Comparison of ENCODE assay signal across 16 cellular contexts in the genomic region with DNA sequence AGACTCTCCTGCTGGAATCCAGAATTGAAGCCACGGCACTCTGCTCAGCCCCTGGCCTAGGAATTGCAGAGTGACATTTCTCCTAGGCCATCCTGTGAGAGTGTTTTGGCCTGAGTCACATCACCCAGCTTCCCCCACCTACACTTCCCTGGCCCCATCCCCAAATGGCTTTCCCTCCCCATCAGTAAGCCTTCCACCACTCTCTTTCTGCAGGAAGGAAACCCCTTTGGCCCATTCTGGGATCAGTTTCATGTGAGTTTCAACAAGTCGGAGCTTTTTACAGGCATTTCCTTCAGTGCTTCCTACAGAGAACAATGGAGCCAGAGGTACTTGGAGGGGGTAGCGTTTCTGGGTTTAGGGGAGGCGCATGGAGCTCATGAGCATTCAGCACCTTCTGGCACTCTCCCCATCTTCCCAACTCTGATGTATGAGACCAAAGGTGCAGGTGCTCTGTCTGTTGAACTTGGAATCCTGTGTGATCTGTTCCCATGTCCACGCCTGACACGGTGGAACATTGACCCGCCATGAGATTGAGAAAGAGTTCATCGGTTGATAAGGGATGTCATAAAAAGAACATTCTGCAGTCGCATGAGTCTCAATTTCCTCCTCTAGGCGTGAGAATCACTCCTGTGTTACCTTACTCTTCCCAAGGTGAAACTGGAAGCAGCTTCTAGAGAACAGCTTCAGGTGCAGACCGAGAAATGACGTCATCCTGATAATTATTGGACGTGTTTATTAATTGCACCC. TPM values are rescaled to one million over a fixed set of nuclear protein-coding genes. Genes with fewer than 3 reads are reported as not detected.
DNase-seq lines count a peak whose midpoint lies in the region; ATAC-seq and TF ChIP-seq lines count a peak whose summit lies in the region.
"Had no signal": no experiment of that assay in that cellular context is flagged by ENCODE, and none has a peak within 500 bp of the region (broad histone marks: within the 10 kb centered on the region; RNA-seq: fewer than 3 reads in every experiment).

No MANE protein-coding gene starts in this region.

- H3K27me3 ChIP-seq in Peyer's patch: no peaks in the 10 kb centered on the region
- H3K27me3 ChIP-seq: BLaER1 treated with 17β-estradiol and CSF1 and Interleukin-3, amounts not matched to agents 10 nM and 100 nM had no signal

- H3K36me3 ChIP-seq in Peyer's patch: peaks cover 0 to 56% (median 0%) of the 10 kb centered on the region in 3 donors

- peak overlapping the region; percentile 20 for H3K27ac Mint-ChIP-seq in progenitor cell of endocrine pancreas

- peaks cover 29% of the 10 kb centered on the region for H3K36me3 Mint-ChIP-seq in progenitor cell of endocrine pancreas (ENCODE audit: insufficient read depth)

- H3K9me3 ChIP-seq in Peyer's patch: no peaks in the 10 kb centered on the region
- H3K9me3 ChIP-seq: BLaER1 treated with 17β-estradiol and CSF1 and Interleukin-3, amounts not matched to agents 10 nM and 100 nM had no signal

- no peak overlapping the region for H3K4me3 ChIP-seq in Peyer's patch
- H3K4me3 ChIP-seq: BLaER1 treated with 17β-estradiol and CSF1 and Interleukin-3, amounts not matched to agents 10 nM and 100 nM had no signal

- H3K27ac ChIP-seq in Peyer's patch: peak overlapping the region in 3 of 4 donors; percentile 67 to 91 (median 80)
- H3K27ac ChIP-seq: BLaER1 treated with 17β-estradiol and CSF1 and Interleukin-3, amounts not matched to agents 10 nM and 100 nM had no signal

- H3K4me3 Mint-ChIP-seq in progenitor cell of endocrine pancreas (ENCODE audit: low read depth): no peak overlapping the region

- peak; percentile 26 to 78 for TF ChIP-seq POLR2A in Peyer's patch (IDR thresholded peaks at IDR 0.05)

- no peaks in the 10 kb centered on the region for H3K4me1 Mint-ChIP-seq in progenitor cell of endocrine pancreas (ENCODE audit: low read depth)

- TF ChIP-seq CTCF in Peyer's patch (IDR thresholded peaks at IDR 0.05): peak in 3 of 6 experiments; percentile 29 to 32 (median 32)
- TF ChIP-seq CTCF in progenitor cell of endocrine pancreas (IDR thresholded peaks at IDR 0.05; ENCODE audit: unreplicated experiment): no peak

- no peaks in the 10 kb centered on the region for H3K9me3 Mint-ChIP-seq in progenitor cell of endocrine pancreas (ENCODE audit: low read depth)

- H3K27me3 Mint-ChIP-seq in progenitor cell of endocrine pancreas: no peaks in the 10 kb centered on the region

- peaks cover 0 to 31% (median 4%) of the 10 kb centered on the region in 4 donors for H3K4me1 ChIP-seq in Peyer's patch

- ATAC-seq in left lobe of liver: peak; percentile 80
- ATAC-seq in GM19467 (IDR thresholded peaks at IDR 0.05; ENCODE audit: unreplicated experiment): no peak
- ATAC-seq: Panc1 had no signal

- peak in 2 of 3 donors; percentile 74 to 86 for DNase-seq in Peyer's patch
- DNase-seq in dermis blood vessel endothelial cell: peak; percentile 69
- DNase-seq in left lobe of liver (ENCODE audit: low spot score): peak; percentile 91
- no peak for DNase-seq in progenitor cell of endocrine pancreas (ENCODE audit: low spot score, unreplicated experiment)
- no peak for DNase-seq in amygdala (lab: John Stamatoyannopoulos, UW)
- DNase-seq in GDM1 (lab: John Stamatoyannopoulos, UW): no peak
- no peak for DNase-seq in GM03348 (ENCODE audit: low spot score)
- DNase-seq: IMR-90, NCI-H1417, NCI-H187 treated with DMSO at 0.1 percent for 48 hours, NCI-H345, NCI-H524 treated with DMSO at 0.1 percent for 48 hours, Right ventricle myocardium superior had no signal

RNA-seq across cellular contexts. Expression of a gene that starts 8.9 kb away (rescaled TPM):
- total RNA-seq in Peyer's patch: 100 to 1,000 TPM in 1 of 4 donors, 10 to 100 TPM in 3; 42.9 to 118 (median 55.7) TPM
- 35.2 and 49.7 TPM in 2 replicates for total RNA-seq in dermis blood vessel endothelial cell
- total RNA-seq in left lobe of liver: 39.2 TPM
- 48.7 and 49.8 TPM in 2 replicates for total RNA-seq in progenitor cell of endocrine pancreas

RNA-seq across cellular contexts. Expression of a gene that starts 9.0 kb away (rescaled TPM):
- total RNA-seq in Peyer's patch: 10 to 100 TPM in 3 of 4 donors, 1 to 10 TPM in 1; 5.8 to 55.9 (median 25.8) TPM
- total RNA-seq in dermis blood vessel endothelial cell: 2.6 and 4.1 TPM in 2 replicates
- 2.8 TPM for total RNA-seq in left lobe of liver
- 57.1 and 59.3 TPM in 2 replicates for total RNA-seq in progenitor cell of endocrine pancreas

Comparison
In these comparisons a context has a peak if more than half of its experiments do, and no peak if none do; other contexts are left out.
1. DNase-seq: peak in Peyer's patch (2 of 3), dermis blood vessel endothelial cell (single experiment) and left lobe of liver (single experiment); none in progenitor cell of endocrine pancreas (single experiment), amygdala (0 of 56), GDM1 (single experiment) and GM03348 (single experiment).